ENCODE assay signal across 1 cellular context in genomic region chr1:195908121-195908520, GRCh38.
TF ChIP-seq lines count a peak whose summit lies in the region.

No MANE protein-coding gene starts in this region.

TF ChIP-seq in IMR-90, 13 proteins besides CTCF, POLR2A, EP300 and RAD21 (continued from another document):
- no peak for TF ChIP-seq USF2 (IDR thresholded peaks at IDR 0.05; ENCODE audit: low read depth, low read length)
- no peak for TF ChIP-seq SMC3 (IDR thresholded peaks at IDR 0.05; ENCODE audit: low read depth, low read length)
- no peak for TF ChIP-seq RFX5 (IDR thresholded peaks at IDR 0.05; ENCODE audit: low read depth, low read length)
- TF ChIP-seq ELK1 (IDR thresholded peaks at IDR 0.05; ENCODE audit: borderline replicate concordance, low read depth, low read length), result no peak
- TF ChIP-seq MAFK (IDR thresholded peaks at IDR 0.05; ENCODE audit: low read depth, low read length), result no peak
- TF ChIP-seq FOS (IDR thresholded peaks at IDR 0.05; ENCODE audit: low read depth, low read length), result no peak
- no peak for TF ChIP-seq MXI1 (IDR thresholded peaks at IDR 0.05; ENCODE audit: borderline replicate concordance, low read depth, low read length)
- TF ChIP-seq CEBPB (IDR thresholded peaks at IDR 0.05; ENCODE audit: low read depth, low read length), result no peak
- TF ChIP-seq BHLHE40 (IDR thresholded peaks at IDR 0.05; ENCODE audit: low read depth, low read length), result no peak
- no peak for TF ChIP-seq CHD1 (IDR thresholded peaks at IDR 0.05; ENCODE audit: low read depth, low read length)
- TF ChIP-seq MAZ (IDR thresholded peaks at IDR 0.05; ENCODE audit: borderline replicate concordance, low read depth, low read length), result no peak
TF ChIP-seq in IMR-90: peak in this region for 0.
